Comparison of ENCODE assay signal across 26 cellular contexts in the genomic region with DNA sequence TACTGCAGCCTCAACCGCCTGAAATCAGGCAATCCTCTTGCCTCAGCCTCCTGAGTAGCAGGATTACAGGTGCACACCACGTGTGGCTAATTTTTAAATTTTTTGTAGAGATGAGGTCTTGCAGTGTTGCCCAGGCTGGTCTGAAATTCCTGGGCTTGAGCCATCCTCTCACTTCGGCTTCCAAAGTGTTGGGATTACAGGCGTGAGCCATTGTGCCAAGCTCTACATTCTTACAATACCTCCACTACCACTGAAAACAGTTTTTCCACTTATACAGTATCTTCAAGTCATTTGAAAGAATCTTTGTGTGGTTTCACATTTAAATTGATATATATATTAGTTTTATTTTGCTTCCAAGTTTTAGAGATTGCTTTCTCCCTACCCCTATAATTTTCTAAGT. TPM values are rescaled to one million over a fixed set of nuclear protein-coding genes. Genes with fewer than 3 reads are reported as not detected.
DNase-seq lines count a peak whose midpoint lies in the region; ATAC-seq and TF ChIP-seq lines count a peak whose summit lies in the region.
"Had no signal": no experiment of that assay in that cellular context is flagged by ENCODE, and none has a peak within 500 bp of the region (broad histone marks: within the 10 kb centered on the region; RNA-seq: fewer than 3 reads in every experiment).

No MANE protein-coding gene starts in this region.

- H3K36me3 ChIP-seq in neural progenitor cell (peaks cover 4% of the 10 kb centered on the region), MM.1S (replicated peaks; ENCODE audit: insufficient read depth, low read length) (peaks cover 37% of the 10 kb centered on the region)

- no peak overlapping the region for H3K27ac ChIP-seq in neural progenitor cell
- H3K27ac ChIP-seq in MM.1S (ENCODE audit: low read length) = no peak overlapping the region
- H3K27ac ChIP-seq: BLaER1 treated with 17β-estradiol and CSF1 and Interleukin-3, amounts not matched to agents 10 nM and 100 nM; PC-9 had no signal

- H2AFZ ChIP-seq in neural progenitor cell (replicated peaks) (no peak overlapping the region), MM.1S (ENCODE audit: low read length) (no peak overlapping the region)
- H2AFZ ChIP-seq: PC-9 had no signal

- H3K9ac ChIP-seq in neural progenitor cell = no peak overlapping the region
- H3K9ac ChIP-seq in MM.1S (ENCODE audit: low read length) = no peak overlapping the region
- H3K9ac ChIP-seq: BLaER1 treated with 17β-estradiol and CSF1 and Interleukin-3, amounts not matched to agents 10 nM and 100 nM had no signal

- no peak for ATAC-seq in activated T-cell treated with anti-CD3 and anti-CD28 coated beads, Interleukin-2, amount 50 U/mL, for 72 hours (replicated peaks in 1 of 2)
- ATAC-seq in activated T-cell treated with anti-CD3 and anti-CD28 coated beads, Interleukin-2, amount 50 U/mL, for 4 hours = no peak

- H3K27me3 Mint-ChIP-seq in activated T-cell treated with anti-CD3 and anti-CD28 coated beads, Interleukin-2, amount 50 U/mL, for 72 hours (ENCODE audit: low read depth) = no peaks in the 10 kb centered on the region
- no peaks in the 10 kb centered on the region for H3K27me3 Mint-ChIP-seq in activated T-cell treated with anti-CD3 and anti-CD28 coated beads, Interleukin-2, amount 50 U/mL, for 4 hours (ENCODE audit: low read depth)
- H3K27me3 Mint-ChIP-seq in neural progenitor cell (ENCODE audit: insufficient read depth, low read depth) = peaks cover 2% of the 10 kb centered on the region
- H3K27me3 Mint-ChIP-seq: CD4-positive, alpha-beta T cell had no signal

- H3K4me3 ChIP-seq in AG10803 (ENCODE audit: low read length) (no peak overlapping the region), fibroblast of the aortic adventitia (ENCODE audit: low read depth, low read length) (no peak overlapping the region), neural progenitor cell (no peak overlapping the region), MM.1S (ENCODE audit: low read length) (no peak overlapping the region)
- H3K4me3 ChIP-seq: BLaER1 treated with 17β-estradiol and CSF1 and Interleukin-3, amounts not matched to agents 10 nM and 100 nM; PC-9 had no signal

- peaks cover 23% of the 10 kb centered on the region for H4K20me1 ChIP-seq in neural progenitor cell (ENCODE audit: low read depth)
- peaks cover 3% of the 10 kb centered on the region; the same call in 1 of the 2 replicates for H4K20me1 ChIP-seq in MM.1S (ENCODE audit: insufficient read depth, low read length)

- H3K27me3 ChIP-seq in neural progenitor cell (no peaks in the 10 kb centered on the region), MM.1S (replicated peaks; ENCODE audit: insufficient read depth, low read length) (no peaks in the 10 kb centered on the region)
- H3K27me3 ChIP-seq: BLaER1 treated with 17β-estradiol and CSF1 and Interleukin-3, amounts not matched to agents 10 nM and 100 nM had no signal

- H3K9me3 Mint-ChIP-seq in activated T-cell treated with anti-CD3 and anti-CD28 coated beads, Interleukin-2, amount 50 U/mL, for 72 hours = no peaks in the 10 kb centered on the region
- H3K9me3 Mint-ChIP-seq in activated T-cell treated with anti-CD3 and anti-CD28 coated beads, Interleukin-2, amount 50 U/mL, for 4 hours = no peaks in the 10 kb centered on the region
- no peaks in the 10 kb centered on the region for H3K9me3 Mint-ChIP-seq in neural progenitor cell
- H3K9me3 Mint-ChIP-seq: CD4-positive, alpha-beta T cell had no signal

- peaks cover 13% of the 10 kb centered on the region for H3K4me1 Mint-ChIP-seq in activated T-cell treated with anti-CD3 and anti-CD28 coated beads, Interleukin-2, amount 50 U/mL, for 72 hours (ENCODE audit: low read depth)
- no peaks in the 10 kb centered on the region for H3K4me1 Mint-ChIP-seq in activated T-cell treated with anti-CD3 and anti-CD28 coated beads, Interleukin-2, amount 50 U/mL, for 4 hours (ENCODE audit: low read depth)
- H3K4me1 Mint-ChIP-seq in neural progenitor cell = no peaks in the 10 kb centered on the region

- peaks cover 16 to 51% of the 10 kb centered on the region in 2 donors for H3K36me3 Mint-ChIP-seq in activated T-cell treated with anti-CD3 and anti-CD28 coated beads, Interleukin-2, amount 50 U/mL, for 72 hours (ENCODE audit: insufficient read depth in 2 of 2)
- H3K36me3 Mint-ChIP-seq in activated T-cell treated with anti-CD3 and anti-CD28 coated beads, Interleukin-2, amount 50 U/mL, for 4 hours (ENCODE audit: insufficient read depth) = peaks cover 60% of the 10 kb centered on the region
- peaks cover 53% of the 10 kb centered on the region for H3K36me3 Mint-ChIP-seq in neural progenitor cell

- H3K9me3 ChIP-seq in neural progenitor cell (ENCODE audit: low read depth) (no peaks in the 10 kb centered on the region), MM.1S (replicated peaks; ENCODE audit: insufficient read depth, low read length) (no peaks in the 10 kb centered on the region)
- H3K9me3 ChIP-seq: BLaER1 treated with 17β-estradiol and CSF1 and Interleukin-3, amounts not matched to agents 10 nM and 100 nM had no signal

- H3K9me2 ChIP-seq in MM.1S (replicated peaks; ENCODE audit: insufficient read depth, low read length) = no peaks in the 10 kb centered on the region

- H3K4me1 ChIP-seq in neural progenitor cell (no peaks in the 10 kb centered on the region), MM.1S (ENCODE audit: low read length) (no peaks in the 10 kb centered on the region)

- TF ChIP-seq CTCF in AG10803 (conservative IDR thresholded peaks at IDR 0.05; ENCODE audit: low read length) (no peak), fibroblast of the aortic adventitia (IDR thresholded peaks at IDR 0.05; ENCODE audit: insufficient read depth, low read length) (no peak), neural progenitor cell (IDR thresholded peaks at IDR 0.05) (no peak), MM.1S (IDR thresholded peaks at IDR 0.05; ENCODE audit: low read length) (no peak)

- no peak overlapping the region for H3K4me3 Mint-ChIP-seq in activated T-cell treated with anti-CD3 and anti-CD28 coated beads, Interleukin-2, amount 50 U/mL, for 72 hours
- H3K4me3 Mint-ChIP-seq in activated T-cell treated with anti-CD3 and anti-CD28 coated beads, Interleukin-2, amount 50 U/mL, for 4 hours = no peak overlapping the region
- H3K4me3 Mint-ChIP-seq in neural progenitor cell = no peak overlapping the region
- H3K4me3 Mint-ChIP-seq: CD4-positive, alpha-beta T cell had no signal

- H3K4me2 ChIP-seq in neural progenitor cell (no peak overlapping the region), MM.1S (ENCODE audit: low read depth, low read length) (no peak overlapping the region)
- H3K4me2 ChIP-seq: BLaER1 treated with 17β-estradiol and CSF1 and Interleukin-3, amounts not matched to agents 10 nM and 100 nM; PC-9 had no signal

- H3F3A ChIP-seq in neural progenitor cell (ENCODE audit: low read depth) (peaks cover 17% of the 10 kb centered on the region), MM.1S (ENCODE audit: insufficient read depth, low read length) (no peaks in the 10 kb centered on the region; the same call in 1 of the 2 replicates)

- H3K79me2 ChIP-seq in neural progenitor cell (ENCODE audit: low read depth) = peaks cover 28% of the 10 kb centered on the region
- peaks cover 67% of the 10 kb centered on the region for H3K79me2 ChIP-seq in MM.1S (ENCODE audit: low read length)

- peak overlapping the region; percentile 80 for H3K27ac Mint-ChIP-seq in activated T-cell treated with anti-CD3 and anti-CD28 coated beads, Interleukin-2, amount 50 U/mL, for 72 hours
- H3K27ac Mint-ChIP-seq in neural progenitor cell = no peak overlapping the region
- H3K27ac Mint-ChIP-seq: CD4-positive, alpha-beta T cell had no signal

- DNase-seq in activated T-cell treated with anti-CD3 and anti-CD28 coated beads, Interleukin-2, amount 50 U/mL, for 72 hours = no peak
- no peak for DNase-seq in activated T-cell treated with anti-CD3 and anti-CD28 coated beads, Interleukin-2, amount 50 U/mL, for 4 hours
- DNase-seq in AG10803 (ENCODE audit: low read depth) (peak; percentile 75), astrocyte of the hippocampus (ENCODE audit: low read depth, low spot score) (peak; percentile 75), fibroblast of the aortic adventitia (ENCODE audit: low read depth) (peak; percentile 52), neural progenitor cell (ENCODE audit: low spot score) (no peak), MM.1S (no peak), HPDE6-E6E7 (ENCODE audit: extremely low spot score) (no peak)
- DNase-seq: 8988T; AML-193; CD4-positive, alpha-beta T cell; COR-L47; DMS53; GOT3; HCEC 1CT; KBM-7; NCI-H1105 treated with DMSO at 0.1 percent for 48 hours; NCI-H1694; NCI-H2029 treated with DMSO at 0.1 percent for 48 hours; NCI-H446 treated with DMSO at 0.1 percent for 48 hours; NCI-H526; NCI-H82; NK-92 treated with Interleukin-12 subunit alpha and Interleukin-12 subunit beta, amount 100 ng/mL, for 24 hours; PC-9; SHP77 had no signal

RNA-seq across cellular contexts. Expression of a gene that starts 42.6 kb away (rescaled TPM):
- 100 to 1,000 TPM; 248 to 266 TPM for total RNA-seq in activated T-cell treated with anti-CD3 and anti-CD28 coated beads, Interleukin-2, amount 50 U/mL, for 72 hours
- total RNA-seq in activated T-cell treated with anti-CD3 and anti-CD28 coated beads, Interleukin-2, amount 50 U/mL, for 4 hours = 100 to 1,000 TPM; 412 to 443 (median 432) TPM
- total RNA-seq in fibroblast of the aortic adventitia (ENCODE audit: low replicate concordance) (66.8 and 114 TPM in 2 replicates), neural progenitor cell (ENCODE audit: low replicate concordance) (53.8 and 85.2 TPM in 2 replicates)

RNA-seq across cellular contexts. Expression of a gene that starts 52.6 kb away (rescaled TPM):
- under 1 TPM in 1 of 2 donors, not detected in 1; 0.43 TPM for total RNA-seq in activated T-cell treated with anti-CD3 and anti-CD28 coated beads, Interleukin-2, amount 50 U/mL, for 72 hours
- total RNA-seq in activated T-cell treated with anti-CD3 and anti-CD28 coated beads, Interleukin-2, amount 50 U/mL, for 4 hours = under 1 TPM in 1 of 3 donors, not detected in 2; 0.40 TPM
- 9.8 and 17.4 TPM in 2 replicates for total RNA-seq in fibroblast of the aortic adventitia (ENCODE audit: low replicate concordance)
- total RNA-seq in neural progenitor cell (ENCODE audit: low replicate concordance) = 7.3 and 9.2 TPM in 2 replicates
- total RNA-seq: CD4-positive, alpha-beta T cell had no signal

Comparison
In these comparisons a context has a peak if more than half of its experiments do, and no peak if none do; other contexts are left out.
1. DNase-seq: peak in AG10803 (single experiment), astrocyte of the hippocampus (single experiment) and fibroblast of the aortic adventitia (single experiment); none in activated T-cell treated with anti-CD3 and anti-CD28 coated beads, Interleukin-2, amount 50 U/mL, for 72 hours (0 of 2), activated T-cell treated with anti-CD3 and anti-CD28 coated beads, Interleukin-2, amount 50 U/mL, for 4 hours (single experiment), neural progenitor cell (single experiment), MM.1S (single experiment) and HPDE6-E6E7 (single experiment).